Comparison of ENCODE assay signal across 1 cellular context in genomic region chr17:77404812-77405581, GRCh38.
TF ChIP-seq lines count a peak whose summit lies in the region.

No MANE protein-coding gene starts in this region.

TF ChIP-seq in GM23338, 12 proteins besides CTCF, POLR2A, EP300 and RAD21 (continued from another document):
- TF ChIP-seq, protein P1, sequence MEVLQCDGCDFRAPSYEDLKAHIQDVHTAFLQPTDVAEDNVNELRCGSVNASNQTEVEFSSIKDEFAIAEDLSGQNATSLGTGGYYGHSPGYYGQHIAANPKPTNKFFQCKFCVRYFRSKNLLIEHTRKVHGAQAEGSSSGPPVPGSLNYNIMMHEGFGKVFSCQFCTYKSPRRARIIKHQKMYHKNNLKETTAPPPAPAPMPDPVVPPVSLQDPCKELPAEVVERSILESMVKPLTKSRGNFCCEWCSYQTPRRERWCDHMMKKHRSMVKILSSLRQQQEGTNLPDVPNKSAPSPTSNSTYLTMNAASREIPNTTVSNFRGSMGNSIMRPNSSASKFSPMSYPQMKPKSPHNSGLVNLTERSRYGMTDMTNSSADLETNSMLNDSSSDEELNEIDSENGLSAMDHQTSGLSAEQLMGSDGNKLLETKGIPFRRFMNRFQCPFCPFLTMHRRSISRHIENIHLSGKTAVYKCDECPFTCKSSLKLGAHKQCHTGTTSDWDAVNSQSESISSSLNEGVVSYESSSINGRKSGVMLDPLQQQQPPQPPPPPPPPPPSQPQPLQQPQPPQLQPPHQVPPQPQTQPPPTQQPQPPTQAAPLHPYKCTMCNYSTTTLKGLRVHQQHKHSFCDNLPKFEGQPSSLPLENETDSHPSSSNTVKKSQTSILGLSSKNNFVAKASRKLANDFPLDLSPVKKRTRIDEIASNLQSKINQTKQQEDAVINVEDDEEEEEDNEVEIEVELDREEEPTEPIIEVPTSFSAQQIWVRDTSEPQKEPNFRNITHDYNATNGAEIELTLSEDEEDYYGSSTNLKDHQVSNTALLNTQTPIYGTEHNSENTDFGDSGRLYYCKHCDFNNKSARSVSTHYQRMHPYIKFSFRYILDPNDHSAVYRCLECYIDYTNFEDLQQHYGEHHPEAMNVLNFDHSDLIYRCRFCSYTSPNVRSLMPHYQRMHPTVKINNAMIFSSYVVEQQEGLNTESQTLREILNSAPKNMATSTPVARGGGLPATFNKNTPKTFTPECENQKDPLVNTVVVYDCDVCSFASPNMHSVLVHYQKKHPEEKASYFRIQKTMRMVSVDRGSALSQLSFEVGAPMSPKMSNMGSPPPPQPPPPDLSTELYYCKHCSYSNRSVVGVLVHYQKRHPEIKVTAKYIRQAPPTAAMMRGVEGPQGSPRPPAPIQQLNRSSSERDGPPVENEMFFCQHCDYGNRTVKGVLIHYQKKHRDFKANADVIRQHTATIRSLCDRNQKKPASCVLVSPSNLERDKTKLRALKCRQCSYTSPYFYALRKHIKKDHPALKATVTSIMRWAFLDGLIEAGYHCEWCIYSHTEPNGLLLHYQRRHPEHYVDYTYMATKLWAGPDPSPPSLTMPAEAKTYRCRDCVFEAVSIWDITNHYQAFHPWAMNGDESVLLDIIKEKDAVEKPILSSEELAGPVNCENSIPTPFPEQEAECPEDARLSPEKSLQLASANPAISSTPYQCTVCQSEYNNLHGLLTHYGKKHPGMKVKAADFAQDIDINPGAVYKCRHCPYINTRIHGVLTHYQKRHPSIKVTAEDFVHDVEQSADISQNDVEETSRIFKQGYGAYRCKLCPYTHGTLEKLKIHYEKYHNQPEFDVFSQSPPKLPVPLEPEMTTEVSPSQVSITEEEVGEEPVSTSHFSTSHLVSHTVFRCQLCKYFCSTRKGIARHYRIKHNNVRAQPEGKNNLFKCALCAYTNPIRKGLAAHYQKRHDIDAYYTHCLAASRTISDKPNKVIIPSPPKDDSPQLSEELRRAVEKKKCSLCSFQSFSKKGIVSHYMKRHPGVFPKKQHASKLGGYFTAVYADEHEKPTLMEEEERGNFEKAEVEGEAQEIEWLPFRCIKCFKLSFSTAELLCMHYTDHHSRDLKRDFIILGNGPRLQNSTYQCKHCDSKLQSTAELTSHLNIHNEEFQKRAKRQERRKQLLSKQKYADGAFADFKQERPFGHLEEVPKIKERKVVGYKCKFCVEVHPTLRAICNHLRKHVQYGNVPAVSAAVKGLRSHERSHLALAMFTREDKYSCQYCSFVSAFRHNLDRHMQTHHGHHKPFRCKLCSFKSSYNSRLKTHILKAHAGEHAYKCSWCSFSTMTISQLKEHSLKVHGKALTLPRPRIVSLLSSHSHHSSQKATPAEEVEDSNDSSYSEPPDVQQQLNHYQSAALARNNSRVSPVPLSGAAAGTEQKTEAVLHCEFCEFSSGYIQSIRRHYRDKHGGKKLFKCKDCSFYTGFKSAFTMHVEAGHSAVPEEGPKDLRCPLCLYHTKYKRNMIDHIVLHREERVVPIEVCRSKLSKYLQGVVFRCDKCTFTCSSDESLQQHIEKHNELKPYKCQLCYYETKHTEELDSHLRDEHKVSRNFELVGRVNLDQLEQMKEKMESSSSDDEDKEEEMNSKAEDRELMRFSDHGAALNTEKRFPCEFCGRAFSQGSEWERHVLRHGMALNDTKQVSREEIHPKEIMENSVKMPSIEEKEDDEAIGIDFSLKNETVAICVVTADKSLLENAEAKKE (CRISPR knock-in tag; IDR thresholded peaks at IDR 0.05), result no peak
- TF ChIP-seq ZNF331 (CRISPR knock-in tag; IDR thresholded peaks at IDR 0.05; ENCODE audit: low read depth), result no peak
